ENCODE assay signal across 1 cellular context in genomic region chr13:80305737-80306136, GRCh38.
TF ChIP-seq lines count a peak whose summit lies in the region.

No MANE protein-coding gene starts in this region.

TF ChIP-seq in SK-N-SH, 30 proteins besides CTCF, POLR2A, EP300 and RAD21 (continued from another document):
- TF ChIP-seq MAX (IDR thresholded peaks at IDR 0.05; ENCODE audit: low read depth), result no peak
- TF ChIP-seq FOSL2 (IDR thresholded peaks at IDR 0.05; ENCODE audit: borderline replicate concordance, low read depth), result no peak
- TF ChIP-seq MXI1 (IDR thresholded peaks at IDR 0.05; ENCODE audit: low read depth, low read length), result no peak
- TF ChIP-seq SMC3 (IDR thresholded peaks at IDR 0.05; ENCODE audit: low read depth, low read length), result no peak
- no peak for TF ChIP-seq ZBTB33 (IDR thresholded peaks at IDR 0.05; ENCODE audit: borderline replicate concordance, low read depth)
